In genomic region chr3:197468167-197468566, GRCh38 we compare ENCODE assay signal across 1 cellular context.
TF ChIP-seq lines count a peak whose summit lies in the region.

No MANE protein-coding gene starts in this region.

TF ChIP-seq in HEK293, 187 proteins besides CTCF, POLR2A, EP300 and RAD21 (continued from another document):
- TF ChIP-seq ZFHX2 (tag by site-specific recombination; conservative IDR thresholded peaks at IDR 0.05) (peak; percentile 79), ZNF148 (tag by site-specific recombination; IDR thresholded peaks at IDR 0.05; ENCODE audit: borderline replicate concordance) (no peak), ZNF140 (tag by site-specific recombination; IDR thresholded peaks at IDR 0.05) (no peak), ZNF121 (tag by site-specific recombination; IDR thresholded peaks at IDR 0.05) (no peak), ZNF530 (tag by site-specific recombination; IDR thresholded peaks at IDR 0.05; ENCODE audit: low read depth) (no peak), EGR2 (tag by site-specific recombination; IDR thresholded peaks at IDR 0.05; ENCODE audit: low read depth) (peak; percentile 72), ZNF146 (tag by site-specific recombination; IDR thresholded peaks at IDR 0.05) (no peak), ZNF624 (tag by site-specific recombination; IDR thresholded peaks at IDR 0.05) (no peak), ZNF174 (tag by site-specific recombination; IDR thresholded peaks at IDR 0.05) (no peak), ZNF155 (tag by site-specific recombination; IDR thresholded peaks at IDR 0.05) (no peak), ZNF658 (tag by site-specific recombination; IDR thresholded peaks at IDR 0.05) (no peak), ZNF354C (tag by site-specific recombination; IDR thresholded peaks at IDR 0.05; ENCODE audit: borderline replicate concordance, low read depth) (no peak)
TF ChIP-seq in HEK293: peak in this region for 2.
